ENCODE assay signal across 33 cellular contexts in the genomic region with DNA sequence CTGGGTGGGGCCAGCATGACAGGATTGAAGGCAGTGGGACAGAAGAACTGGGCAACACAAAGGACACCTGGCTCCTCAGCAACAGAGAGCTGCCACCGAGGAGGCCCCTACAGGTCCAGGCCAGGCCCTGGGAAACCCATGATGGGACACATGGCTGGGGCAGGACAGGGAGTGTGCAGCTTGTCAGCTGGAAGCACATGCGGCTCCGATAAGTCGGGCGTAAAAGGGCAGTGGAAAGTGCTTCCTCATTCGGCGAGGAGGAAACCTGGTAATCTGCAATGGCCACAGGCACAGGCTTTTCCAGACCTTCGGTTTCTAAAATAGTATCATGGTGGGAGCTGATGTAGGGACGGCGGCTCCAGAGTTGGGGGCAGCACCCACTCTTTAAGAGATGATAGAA. TPM values are rescaled to one million over a fixed set of nuclear protein-coding genes. Genes with fewer than 3 reads are reported as not detected.
DNase-seq lines count a peak whose midpoint lies in the region; ATAC-seq and TF ChIP-seq lines count a peak whose summit lies in the region.
"Had no signal": no experiment of that assay in that cellular context is flagged by ENCODE, and none has a peak within 500 bp of the region (broad histone marks: within the 10 kb centered on the region; RNA-seq: fewer than 3 reads in every experiment).

No MANE protein-coding gene starts in this region.

- H3K4me1 Mint-ChIP-seq in naive B cell, result peaks cover 28 to 40% (median 35%) of the 10 kb centered on the region in 3 donors
- H3K4me1 Mint-ChIP-seq in glutamatergic neuron (ENCODE audit: low read depth, unreplicated experiment), result peaks cover 9% of the 10 kb centered on the region
- H3K4me1 Mint-ChIP-seq: nephron had no signal

- H3K4me3 Mint-ChIP-seq in naive B cell (peak overlapping the region in 6 of 8 donors; percentile 13 to 75 (median 43)), glutamatergic neuron (ENCODE audit: unreplicated experiment) (no peak overlapping the region)
- H3K4me3 Mint-ChIP-seq: activated CD4-positive, alpha-beta memory T cell treated with anti-CD3 and anti-CD28 coated beads for 36 hours; activated naive CD4-positive, alpha-beta T cell treated with anti-CD3 and anti-CD28 coated beads, Interleukin-2, amount 10 ng/mL, durations not matched to agents 7 days and 5 days; brain; nephron; stimulated activated memory B cell treated with anti-CD40 and anti-IgM and Interleukin-4, amounts not matched to agents 10 μg/mL and 1 μg/mL and 100 μg/mL, for 72 hours had no signal

- intact Hi-C loops in dorsolateral prefrontal cortex (cut with DNase I), result no loop called here

- peak overlapping the region; percentile 14; the same call in 1 of the 2 replicates for H3K9ac ChIP-seq in BLaER1

- no peaks in the 10 kb centered on the region for H3K36me3 Mint-ChIP-seq in naive B cell
- H3K36me3 Mint-ChIP-seq in glutamatergic neuron (ENCODE audit: unreplicated experiment), result no peaks in the 10 kb centered on the region
- H3K36me3 Mint-ChIP-seq: activated CD4-positive, alpha-beta memory T cell treated with anti-CD3 and anti-CD28 coated beads for 36 hours; activated naive CD4-positive, alpha-beta T cell treated with anti-CD3 and anti-CD28 coated beads, Interleukin-2, amount 10 ng/mL, durations not matched to agents 7 days and 5 days; stimulated activated memory B cell treated with anti-CD40 and anti-IgM and Interleukin-4, amounts not matched to agents 10 μg/mL and 1 μg/mL and 100 μg/mL, for 72 hours had no signal

- H3K27me3 Mint-ChIP-seq in naive B cell (no peaks in the 10 kb centered on the region), glutamatergic neuron (ENCODE audit: unreplicated experiment) (peaks cover 1% of the 10 kb centered on the region)
- H3K27me3 Mint-ChIP-seq: activated CD4-positive, alpha-beta memory T cell treated with anti-CD3 and anti-CD28 coated beads for 36 hours; brain had no signal

- H3K36me3 ChIP-seq in BLaER1, result peaks cover 8% of the 10 kb centered on the region; the same call in 1 of the 2 replicates
- H3K36me3 ChIP-seq in WERI-Rb-1, result peaks cover 7% of the 10 kb centered on the region
- H3K36me3 ChIP-seq: HAP-1, heart right ventricle, pancreas, SJCRH30 had no signal

- no peaks in the 10 kb centered on the region for H3K9me3 Mint-ChIP-seq in naive B cell
- no peaks in the 10 kb centered on the region for H3K9me3 Mint-ChIP-seq in glutamatergic neuron (ENCODE audit: unreplicated experiment)
- H3K9me3 Mint-ChIP-seq: activated CD4-positive, alpha-beta memory T cell treated with anti-CD3 and anti-CD28 coated beads for 36 hours; activated naive CD4-positive, alpha-beta T cell treated with anti-CD3 and anti-CD28 coated beads, Interleukin-2, amount 10 ng/mL, durations not matched to agents 7 days and 5 days; brain; nephron; stimulated activated memory B cell treated with anti-CD40 and anti-IgM and Interleukin-4, amounts not matched to agents 10 μg/mL and 1 μg/mL and 100 μg/mL, for 72 hours had no signal

- H3K4me1 ChIP-seq in BLaER1, result peaks cover 92% of the 10 kb centered on the region
- H3K4me1 ChIP-seq: HAP-1, heart right ventricle, pancreas, SJCRH30 had no signal

- H3K27ac Mint-ChIP-seq in naive B cell (peak overlapping the region in 1 of 6 donors; percentile 85), glutamatergic neuron (ENCODE audit: unreplicated experiment) (no peak overlapping the region)
- H3K27ac Mint-ChIP-seq: activated CD4-positive, alpha-beta memory T cell treated with anti-CD3 and anti-CD28 coated beads for 36 hours; activated naive CD4-positive, alpha-beta T cell treated with anti-CD3 and anti-CD28 coated beads, Interleukin-2, amount 10 ng/mL, durations not matched to agents 7 days and 5 days; nephron; stimulated activated memory B cell treated with anti-CD40 and anti-IgM and Interleukin-4, amounts not matched to agents 10 μg/mL and 1 μg/mL and 100 μg/mL, for 72 hours had no signal

- H3K27ac ChIP-seq in BLaER1 (0 out of 2 replicates have a peak overlapping the region, but pooled peaks have one; percentile 38), WERI-Rb-1 (peak overlapping the region; percentile 85), dorsolateral prefrontal cortex (peak overlapping the region in 2 of 59 donors; percentile 11 to 18)
- H3K27ac ChIP-seq: heart right ventricle, pancreas, SJCRH30, skin epidermis had no signal

- no peaks in the 10 kb centered on the region for H3K9me3 ChIP-seq in BLaER1
- no peaks in the 10 kb centered on the region for H3K9me3 ChIP-seq in WERI-Rb-1 (ENCODE audit: severe bottlenecking)
- H3K9me3 ChIP-seq: HAP-1, heart right ventricle, pancreas, SJCRH30 had no signal

- H3K27me3 ChIP-seq in BLaER1 (no peaks in the 10 kb centered on the region; the same call in 1 of the 2 replicates), WERI-Rb-1 (ENCODE audit: insufficient read depth, low read depth, severe bottlenecking) (no peaks in the 10 kb centered on the region), dorsolateral prefrontal cortex (no peaks in the 10 kb centered on the region)
- H3K27me3 ChIP-seq: heart right ventricle, pancreas, SJCRH30 had no signal

- peak; percentile 40 for DNase-seq in MV-4-11 (lab: John Stamatoyannopoulos, UW)
- no peak for DNase-seq in WERI-Rb-1
- no peak for DNase-seq in naive B cell
- DNase-seq in SIG-M5 (lab: John Stamatoyannopoulos, UW), result no peak
- DNase-seq in glutamatergic neuron, result no peak
- no peak for DNase-seq in dorsolateral prefrontal cortex
- DNase-seq: activated CD4-positive, alpha-beta memory T cell treated with anti-CD3 and anti-CD28 coated beads for 36 hours; activated CD4-positive, CD25-positive, alpha-beta regulatory T cell treated with anti-CD3 and anti-CD28 coated beads, Interleukin-2, amount 50 U/mL, for 72 hours; activated CD8-positive, alpha-beta memory T cell treated with anti-CD3 and anti-CD28 coated beads, Interleukin-2, amount 50 U/mL, for 4 hours; activated naive CD4-positive, alpha-beta T cell treated with anti-CD3 and anti-CD28 coated beads, Interleukin-2, amount 10 ng/mL, durations not matched to agents 7 days and 5 days; amniotic stem cell; cerebellar nuclear complex; COR-L47; foreskin melanocyte; heart right ventricle; Kasumi-1; NCI-H146; NCI-H2107; NCI-H345; NCI-H69; pancreas; SJCRH30 had no signal

- peaks cover 100% of the 10 kb centered on the region for H4K20me1 ChIP-seq in BLaER1

- ATAC-seq in naive B cell (ENCODE audit: low read depth in 2 of 2) (no peak), GM19463 (IDR thresholded peaks at IDR 0.05; ENCODE audit: unreplicated experiment) (no peak)
- ATAC-seq: stimulated activated memory B cell treated with anti-CD40 and anti-IgM and Interleukin-4, amounts not matched to agents 10 μg/mL and 1 μg/mL and 100 μg/mL, for 72 hours had no signal

- TF ChIP-seq CTCF in WERI-Rb-1 (IDR thresholded peaks at IDR 0.05; ENCODE audit: low read depth, low read length), result no peak
- no peak for TF ChIP-seq CTCF in glutamatergic neuron (IDR thresholded peaks at IDR 0.05; ENCODE audit: partially characterized antibody, unreplicated experiment)
- no peak for TF ChIP-seq CTCF in dorsolateral prefrontal cortex (IDR thresholded peaks at IDR 0.05 in 54 of 56, conservative IDR thresholded peaks at IDR 0.05 in 2 of 56; ENCODE audit: low read depth in 1 of 56, partially characterized antibody in 56 of 56)

- H3K4me3 ChIP-seq in BLaER1 (no peak overlapping the region), WERI-Rb-1 (ENCODE audit: low read depth, low read length) (no peak overlapping the region), dorsolateral prefrontal cortex (no peak overlapping the region)
- H3K4me3 ChIP-seq: HAP-1, heart right ventricle, lung, pancreas, SJCRH30, skin epidermis had no signal

- H3K4me2 ChIP-seq in BLaER1, result peak overlapping the region; percentile 87

RNA-seq across cellular contexts. Expression of gene GNAZ, which starts 16.5 kb away (rescaled TPM):
- 1 to 10 TPM in 3 of 6 donors, under 1 TPM in 2, not detected in 1; 0.39 to 4.7 (median 2.3) TPM for polyA plus RNA-seq in naive B cell (ENCODE audit: low read depth in 6 of 6)
- total RNA-seq in glutamatergic neuron (ENCODE audit: unreplicated experiment) (82.5 TPM), dorsolateral prefrontal cortex (100 to 1,000 TPM in 10 of 120 experiments, 10 to 100 TPM in 110; 66.2 to 113 (median 85.3) TPM)

RNA-seq across cellular contexts. Expression of gene RSPH14, which starts 55.0 kb away (rescaled TPM):
- under 1 TPM in 2 of 6 donors, not detected in 4; 0.25 to 0.27 TPM for polyA plus RNA-seq in naive B cell (ENCODE audit: low read depth in 6 of 6)
- total RNA-seq in glutamatergic neuron (ENCODE audit: unreplicated experiment) (1.7 TPM), dorsolateral prefrontal cortex (10 to 100 TPM in 84 of 120 experiments, 1 to 10 TPM in 36; 3.0 to 22.3 (median 11.9) TPM)
- total RNA-seq: A673, mononuclear cell, RPMI7951, SJCRH30 had no signal

RNA-seq across cellular contexts. Expression of gene RAB36, which starts 58.5 kb away (rescaled TPM):
- polyA plus RNA-seq in naive B cell (ENCODE audit: low read depth in 6 of 6), result 1 to 10 TPM in 2 of 6 donors, under 1 TPM in 3, not detected in 1; 0.40 to 1.7 (median 0.80) TPM
- total RNA-seq in glutamatergic neuron (ENCODE audit: unreplicated experiment) (2.0 TPM), dorsolateral prefrontal cortex (10 to 100 TPM in 101 of 120 experiments, 1 to 10 TPM in 19; 7.2 to 20.6 (median 12.3) TPM)
- total RNA-seq: mononuclear cell, SJCRH30 had no signal
